Comparison of ENCODE assay signal across 16 cellular contexts in genomic region chr14:104593241-104593701, GRCh38. TPM values are rescaled to one million over a fixed set of nuclear protein-coding genes. Genes with fewer than 3 reads are reported as not detected.
"Had no signal": no experiment of that assay in that cellular context is flagged by ENCODE, and none has a peak within 500 bp of the region (broad histone marks: within the 10 kb centered on the region; RNA-seq: fewer than 3 reads in every experiment).

No MANE protein-coding gene starts in this region.

- H3K4me1 ChIP-seq: foreskin keratinocyte had no signal

- H3K27me3 Mint-ChIP-seq: activated naive CD8-positive, alpha-beta T cell treated with anti-CD3 and anti-CD28 coated beads, Interleukin-2, amount 10 ng/mL, durations not matched to agents 7 days and 5 days; dendritic cell treated with granulocyte-macrophage colony-stimulating factor and Interleukin-4, amounts not matched to agents 40 ng/mL and 50 ng/mL, for 4 days had no signal

- H3K36me3 Mint-ChIP-seq: activated naive CD8-positive, alpha-beta T cell treated with anti-CD3 and anti-CD28 coated beads, Interleukin-2, amount 10 ng/mL, durations not matched to agents 7 days and 5 days; stimulated activated effector memory CD8-positive, alpha-beta T cell treated with anti-CD3 and anti-CD28 coated beads, Interleukin-12 subunit alpha, Interleukin-12 subunit beta, amount 100 ng/mL, for 72 hours had no signal

- H3K4me1 Mint-ChIP-seq: activated B cell treated with CpG ODN at 0.5 μM for 24 hours; activated naive CD8-positive, alpha-beta T cell treated with anti-CD3 and anti-CD28 coated beads, Interleukin-2, amount 10 ng/mL, durations not matched to agents 7 days and 5 days had no signal

- H3K27ac ChIP-seq: foreskin keratinocyte had no signal

- DNase-seq: activated B cell treated with CpG ODN at 0.5 μM for 24 hours; activated CD4-positive, alpha-beta T cell treated with anti-CD3 and anti-CD28 coated beads for 48 hours; activated naive CD4-positive, alpha-beta T cell; activated naive CD8-positive, alpha-beta T cell treated with anti-CD3 and anti-CD28 coated beads, Interleukin-2, amount 10 ng/mL, durations not matched to agents 7 days and 5 days; cerebellar nuclear complex; effector memory CD4-positive, alpha-beta T cell; foreskin keratinocyte; head of caudate nucleus; islet precursor cell; mesendoderm; T-helper 17 cell had no signal

- H3K9me3 Mint-ChIP-seq: activated B cell treated with CpG ODN at 0.5 μM for 24 hours; activated naive CD8-positive, alpha-beta T cell treated with anti-CD3 and anti-CD28 coated beads, Interleukin-2, amount 10 ng/mL, durations not matched to agents 7 days and 5 days; dendritic cell treated with granulocyte-macrophage colony-stimulating factor and Interleukin-4, amounts not matched to agents 40 ng/mL and 50 ng/mL, for 4 days; nephron; stimulated activated effector memory CD8-positive, alpha-beta T cell treated with anti-CD3 and anti-CD28 coated beads, Interleukin-12 subunit alpha, Interleukin-12 subunit beta, amount 100 ng/mL, for 72 hours had no signal

- ATAC-seq: foreskin keratinocyte; left lobe of liver; stimulated activated effector memory CD8-positive, alpha-beta T cell treated with anti-CD3 and anti-CD28 coated beads, Interleukin-12 subunit alpha, Interleukin-12 subunit beta, amount 100 ng/mL, for 72 hours; T-helper 17 cell had no signal

- H3K27ac Mint-ChIP-seq: activated B cell treated with CpG ODN at 0.5 μM for 24 hours; activated naive CD8-positive, alpha-beta T cell treated with anti-CD3 and anti-CD28 coated beads, Interleukin-2, amount 10 ng/mL, durations not matched to agents 7 days and 5 days; dendritic cell treated with granulocyte-macrophage colony-stimulating factor and Interleukin-4, amounts not matched to agents 40 ng/mL and 50 ng/mL, for 4 days; nephron; stimulated activated effector memory CD8-positive, alpha-beta T cell treated with anti-CD3 and anti-CD28 coated beads, Interleukin-12 subunit alpha, Interleukin-12 subunit beta, amount 100 ng/mL, for 72 hours; T-helper 17 cell had no signal

- H3K27me3 ChIP-seq: foreskin keratinocyte had no signal

- H3K4me3 Mint-ChIP-seq: activated B cell treated with CpG ODN at 0.5 μM for 24 hours; activated naive CD8-positive, alpha-beta T cell treated with anti-CD3 and anti-CD28 coated beads, Interleukin-2, amount 10 ng/mL, durations not matched to agents 7 days and 5 days; dendritic cell treated with granulocyte-macrophage colony-stimulating factor and Interleukin-4, amounts not matched to agents 40 ng/mL and 50 ng/mL, for 4 days; nephron; stimulated activated effector memory CD8-positive, alpha-beta T cell treated with anti-CD3 and anti-CD28 coated beads, Interleukin-12 subunit alpha, Interleukin-12 subunit beta, amount 100 ng/mL, for 72 hours; T-helper 17 cell had no signal

RNA-seq across cellular contexts. Expression of gene TMEM179, which starts 11.3 kb away (rescaled TPM):
- total RNA-seq: activated B cell treated with CpG ODN at 0.5 μM for 24 hours; activated naive CD8-positive, alpha-beta T cell treated with anti-CD3 and anti-CD28 coated beads, Interleukin-2, amount 10 ng/mL, durations not matched to agents 7 days and 5 days; foreskin keratinocyte; osteocyte; T-helper 17 cell had no signal
- polyA plus RNA-seq: foreskin keratinocyte had no signal

RNA-seq across cellular contexts. Expression of gene C14orf180, which starts 13.7 kb away (rescaled TPM):
- total RNA-seq: activated B cell treated with CpG ODN at 0.5 μM for 24 hours; activated naive CD8-positive, alpha-beta T cell treated with anti-CD3 and anti-CD28 coated beads, Interleukin-2, amount 10 ng/mL, durations not matched to agents 7 days and 5 days; foreskin keratinocyte; osteocyte; T-helper 17 cell had no signal
- polyA plus RNA-seq: foreskin keratinocyte had no signal
